In genomic region chr2:136113767-136114070, GRCh38 we compare ENCODE assay signal across 19 cellular contexts. TPM values are rescaled to one million over a fixed set of nuclear protein-coding genes. Genes with fewer than 3 reads are reported as not detected.
DNase-seq lines count a peak whose midpoint lies in the region; ATAC-seq and TF ChIP-seq lines count a peak whose summit lies in the region.
"Had no signal": no experiment of that assay in that cellular context is flagged by ENCODE, and none has a peak within 500 bp of the region (broad histone marks: within the 10 kb centered on the region; RNA-seq: fewer than 3 reads in every experiment).

No MANE protein-coding gene starts in this region.

- POLR2A ChIA-PET in activated naive CD8-positive, alpha-beta T cell treated with anti-CD3 and anti-CD28 coated beads, Interleukin-2, amount 10 ng/mL, durations not matched to agents 7 days and 5 days (lab: Charles Lee), result interaction anchor here (2.0 kb wide), 1 partner anchor 62 kb away, joined by 7 read pairs; no protein-coding TSS in a partner anchor
- POLR2A ChIA-PET in MCF 10A (lab: Yijun Ruan, JAX), result no interaction called here

- BruUV-seq in MCF 10A (replicated peaks; lab: Mats Ljungman, UMichigan), result no TSS peak

- peak overlapping the region; percentile 73 for H3K4me3 Mint-ChIP-seq in T-helper 1 cell treated with Interleukin-12 subunit alpha and Interleukin-12 subunit beta and Interleukin-4 antibody, amounts not matched to agents 30 μg/mL and 1 μg/mL, for 36 hours
- H3K4me3 Mint-ChIP-seq in IgD-negative memory B cell (peak overlapping the region in 3 of 4 donors; percentile 85 to 97 (median 88)), neural crest cell (peak overlapping the region; percentile 69), MCF 10A (ENCODE audit: unreplicated experiment) (no peak overlapping the region)
- H3K4me3 Mint-ChIP-seq in activated naive CD8-positive, alpha-beta T cell treated with anti-CD3 and anti-CD28 coated beads, Interleukin-2, amount 10 ng/mL, durations not matched to agents 7 days and 5 days, result peak overlapping the region; percentile 78
- H3K4me3 Mint-ChIP-seq: HFFc6 had no signal

- H3K9me3 Mint-ChIP-seq in T-helper 1 cell treated with Interleukin-12 subunit alpha and Interleukin-12 subunit beta and Interleukin-4 antibody, amounts not matched to agents 30 μg/mL and 1 μg/mL, for 36 hours, result no peaks in the 10 kb centered on the region
- H3K9me3 Mint-ChIP-seq in IgD-negative memory B cell (peaks cover 0 to 3% (median 2%) of the 10 kb centered on the region in 3 donors), neural crest cell (no peaks in the 10 kb centered on the region), MCF 10A (ENCODE audit: unreplicated experiment) (no peaks in the 10 kb centered on the region)
- no peaks in the 10 kb centered on the region for H3K9me3 Mint-ChIP-seq in activated naive CD8-positive, alpha-beta T cell treated with anti-CD3 and anti-CD28 coated beads, Interleukin-2, amount 10 ng/mL, durations not matched to agents 7 days and 5 days
- H3K9me3 Mint-ChIP-seq: HFFc6 had no signal

- no peaks in the 10 kb centered on the region for H3K9me3 ChIP-seq in right cardiac atrium (ENCODE audit: control insufficient read depth, low read length)
- H3K9me3 ChIP-seq: adrenal gland, ovary had no signal

- H3K27me3 Mint-ChIP-seq in T-helper 1 cell treated with Interleukin-12 subunit alpha and Interleukin-12 subunit beta and Interleukin-4 antibody, amounts not matched to agents 30 μg/mL and 1 μg/mL, for 36 hours (ENCODE audit: low read depth), result peaks cover under 1% of the 10 kb centered on the region
- H3K27me3 Mint-ChIP-seq in IgD-negative memory B cell, result peaks cover 2% of the 10 kb centered on the region
- H3K27me3 Mint-ChIP-seq in activated naive CD8-positive, alpha-beta T cell treated with anti-CD3 and anti-CD28 coated beads, Interleukin-2, amount 10 ng/mL, durations not matched to agents 7 days and 5 days, result no peaks in the 10 kb centered on the region
- H3K27me3 Mint-ChIP-seq in neural crest cell (ENCODE audit: low read depth), result peaks cover 17% of the 10 kb centered on the region
- no peaks in the 10 kb centered on the region for H3K27me3 Mint-ChIP-seq in MCF 10A (ENCODE audit: insufficient read depth, unreplicated experiment)

- DNase-seq in T-helper 1 cell, result no peak
- DNase-seq in activated naive CD8-positive, alpha-beta T cell treated with anti-CD3 and anti-CD28 coated beads, Interleukin-2, amount 10 ng/mL, durations not matched to agents 7 days and 5 days, result no peak
- no peak for DNase-seq in neural crest cell (ENCODE audit: low read depth, low spot score)
- DNase-seq in NCI-H2107 treated with DMSO at 0.1 percent for 48 hours (lab: John Stamatoyannopoulos, UW; ENCODE audit: unreplicated experiment), result no peak
- DNase-seq in MCF 10A (ENCODE audit: unreplicated experiment), result no peak
- no peak for DNase-seq in right cardiac atrium
- DNase-seq: caudate nucleus, foreskin fibroblast, HFFc6, left cardiac atrium, NCI-H187, NCI-H524 treated with DMSO at 0.1 percent for 48 hours, ovary, PC-9, small intestine, SW 1271 had no signal

- no peaks in the 10 kb centered on the region for H3K27me3 ChIP-seq in right cardiac atrium (ENCODE audit: control insufficient read depth, insufficient read depth)
- H3K27me3 ChIP-seq: adrenal gland, ovary had no signal

- no peak overlapping the region for H3K27ac ChIP-seq in right cardiac atrium (ENCODE audit: low read length)
- H3K27ac ChIP-seq: ovary, PC-9 had no signal

- ATAC-seq in activated naive CD8-positive, alpha-beta T cell treated with anti-CD3 and anti-CD28 coated beads, Interleukin-2, amount 10 ng/mL, durations not matched to agents 7 days and 5 days (ENCODE audit: low read depth), result no peak
- ATAC-seq in right cardiac atrium, result no peak
- ATAC-seq: left cardiac atrium had no signal

- H3K4me3 ChIP-seq in right cardiac atrium (ENCODE audit: low read length), result no peak overlapping the region
- H3K4me3 ChIP-seq: adrenal gland, ovary, PC-9 had no signal

- H3K4me1 Mint-ChIP-seq in T-helper 1 cell treated with Interleukin-12 subunit alpha and Interleukin-12 subunit beta and Interleukin-4 antibody, amounts not matched to agents 30 μg/mL and 1 μg/mL, for 36 hours (ENCODE audit: low read depth), result peaks cover 44% of the 10 kb centered on the region
- H3K4me1 Mint-ChIP-seq in IgD-negative memory B cell (peaks cover 38 to 59% (median 49%) of the 10 kb centered on the region in 3 donors), neural crest cell (peaks cover 66% of the 10 kb centered on the region), MCF 10A (ENCODE audit: insufficient read depth, unreplicated experiment) (peaks cover 18% of the 10 kb centered on the region)
- H3K4me1 Mint-ChIP-seq in activated naive CD8-positive, alpha-beta T cell treated with anti-CD3 and anti-CD28 coated beads, Interleukin-2, amount 10 ng/mL, durations not matched to agents 7 days and 5 days, result peaks cover 37% of the 10 kb centered on the region

- no peaks in the 10 kb centered on the region for H3K4me1 ChIP-seq in right cardiac atrium (ENCODE audit: control insufficient read depth, insufficient read depth, low read length)

- H3K36me3 Mint-ChIP-seq in T-helper 1 cell treated with Interleukin-12 subunit alpha and Interleukin-12 subunit beta and Interleukin-4 antibody, amounts not matched to agents 30 μg/mL and 1 μg/mL, for 36 hours (ENCODE audit: low read depth), result peaks cover 42% of the 10 kb centered on the region
- H3K36me3 Mint-ChIP-seq in IgD-negative memory B cell, result peaks cover 24% of the 10 kb centered on the region
- peaks cover 48% of the 10 kb centered on the region for H3K36me3 Mint-ChIP-seq in activated naive CD8-positive, alpha-beta T cell treated with anti-CD3 and anti-CD28 coated beads, Interleukin-2, amount 10 ng/mL, durations not matched to agents 7 days and 5 days
- H3K36me3 Mint-ChIP-seq in neural crest cell (ENCODE audit: low read depth), result peaks cover 19% of the 10 kb centered on the region
- H3K36me3 Mint-ChIP-seq in MCF 10A (ENCODE audit: insufficient read depth, unreplicated experiment), result peaks cover 17% of the 10 kb centered on the region

- no peak overlapping the region for H3K27ac Mint-ChIP-seq in T-helper 1 cell treated with Interleukin-12 subunit alpha and Interleukin-12 subunit beta and Interleukin-4 antibody, amounts not matched to agents 30 μg/mL and 1 μg/mL, for 36 hours
- H3K27ac Mint-ChIP-seq in IgD-negative memory B cell, result peak overlapping the region; percentile 28 to 99 (median 86)
- H3K27ac Mint-ChIP-seq in activated naive CD8-positive, alpha-beta T cell treated with anti-CD3 and anti-CD28 coated beads, Interleukin-2, amount 10 ng/mL, durations not matched to agents 7 days and 5 days, result no peak overlapping the region
- no peak overlapping the region for H3K27ac Mint-ChIP-seq in neural crest cell (ENCODE audit: unreplicated experiment)
- H3K27ac Mint-ChIP-seq in MCF 10A (ENCODE audit: low read depth, unreplicated experiment), result no peak overlapping the region
- H3K27ac Mint-ChIP-seq: HFFc6 had no signal

- TF ChIP-seq CTCF in neural crest cell (conservative IDR thresholded peaks at IDR 0.05) (no peak), MCF 10A (IDR thresholded peaks at IDR 0.05; ENCODE audit: unreplicated experiment) (no peak)

- WGBS in right cardiac atrium, result 76% methylated on average over 2 of the region's 2 CpGs

- CTCF ChIA-PET in MCF 10A (lab: Yijun Ruan, JAX), result interaction anchor here (0.6 kb wide), 2 partner anchors 167 to 1362 kb away, joined by 3 to 4 read pairs; no protein-coding TSS in a partner anchor

- intact Hi-C loops in MCF 10A (cut with micrococcal nuclease) (no loop called here), right cardiac atrium (cut with DNase I) (loop anchor here in 1 of 4 donors (10.0 kb wide), 1 partner anchor 199 kb away; no protein-coding TSS in a partner anchor)

RNA-seq across cellular contexts. Expression of gene CXCR4, which starts 4.2 kb away (rescaled TPM):
- polyA plus RNA-seq in IgD-negative memory B cell, result 862 TPM
- total RNA-seq in activated naive CD8-positive, alpha-beta T cell treated with anti-CD3 and anti-CD28 coated beads, Interleukin-2, amount 10 ng/mL, durations not matched to agents 7 days and 5 days, result 100 to 1,000 TPM; 288 to 293 TPM
- 37.5 and 39.5 TPM in 2 replicates for total RNA-seq in neural crest cell
- total RNA-seq in MCF 10A (2022), result 0.54 and 1.1 TPM in 2 replicates
- 1 to 10 TPM; 2.2 to 3.6 (median 3.4) TPM for total RNA-seq in right cardiac atrium
- polyA plus RNA-seq in right cardiac atrium, result 3.8 TPM
- total RNA-seq: HFFc6 had no signal

Comparison
In these comparisons a context has a peak if more than half of its experiments do, and no peak if none do; other contexts are left out.
1. H3K27ac Mint-ChIP-seq: peak in IgD-negative memory B cell (3 of 3); none in T-helper 1 cell treated with Interleukin-12 subunit alpha and Interleukin-12 subunit beta and Interleukin-4 antibody, amounts not matched to agents 30 μg/mL and 1 μg/mL, for 36 hours (single experiment), activated naive CD8-positive, alpha-beta T cell treated with anti-CD3 and anti-CD28 coated beads, Interleukin-2, amount 10 ng/mL, durations not matched to agents 7 days and 5 days (single experiment), neural crest cell (single experiment) and MCF 10A (single experiment).